Comparison of ENCODE assay signal across 19 cellular contexts in the genomic region with DNA sequence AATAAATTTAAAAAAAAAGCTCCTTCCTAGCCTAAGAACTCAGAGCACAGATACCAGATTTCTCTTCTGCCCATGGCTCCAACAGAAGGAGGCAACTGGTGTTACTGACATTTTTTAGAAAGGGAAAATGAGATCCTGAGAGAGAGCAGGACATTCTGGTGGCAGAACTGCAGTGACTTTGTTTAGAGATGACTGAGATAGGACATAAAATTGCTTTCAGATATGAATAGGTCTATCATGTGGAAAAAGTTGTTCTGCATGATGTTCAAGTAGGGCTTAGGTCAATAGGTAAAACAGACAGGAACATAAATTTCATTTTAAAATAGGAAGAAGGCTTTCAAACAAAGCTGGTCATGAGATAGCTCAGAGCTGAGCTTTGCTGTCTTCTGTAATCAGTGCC. TPM values are rescaled to one million over a fixed set of nuclear protein-coding genes. Genes with fewer than 3 reads are reported as not detected.
DNase-seq lines count a peak whose midpoint lies in the region; ATAC-seq and TF ChIP-seq lines count a peak whose summit lies in the region.
"Had no signal": no experiment of that assay in that cellular context is flagged by ENCODE, and none has a peak within 500 bp of the region (broad histone marks: within the 10 kb centered on the region; RNA-seq: fewer than 3 reads in every experiment).

No MANE protein-coding gene starts in this region.

- no peak overlapping the region for H3K9ac ChIP-seq in colonic mucosa (ENCODE audit: low read depth in 2 of 2, low read length in 2 of 2)

- H3K27ac ChIP-seq in esophagus muscularis mucosa (replicated peaks in 1 of 4) (peak overlapping the region; percentile 37 to 90 (median 73)), colonic mucosa (no peak overlapping the region), psoas muscle (no peak overlapping the region)
- H3K27ac ChIP-seq: testis had no signal

- TF ChIP-seq CTCF in esophagus muscularis mucosa (IDR thresholded peaks at IDR 0.05) (no peak), colonic mucosa (IDR thresholded peaks at IDR 0.05) (no peak), Calu3 (IDR thresholded peaks at IDR 0.05; ENCODE audit: unreplicated experiment) (no peak), psoas muscle (IDR thresholded peaks at IDR 0.05) (no peak)

- no peaks in the 10 kb centered on the region for H3K9me3 Mint-ChIP-seq in Calu3 (ENCODE audit: low read depth, unreplicated experiment)
- H3K9me3 Mint-ChIP-seq: activated CD4-positive, alpha-beta T cell treated with anti-CD3 and anti-CD28 coated beads, Interleukin-2, amount 10 ng/mL, durations not matched to agents 24 days and 14 days; activated T-helper 1 cell treated with anti-CD3 and anti-CD28 coated beads, Interleukin-12 subunit alpha, Interleukin-12 subunit beta, Interleukin-2, Interleukin-4 antibody, amounts not matched to agents 30 ng/mL and 10 ng/mL and 1 ng/mL, durations not matched to agents 14 hours and 24 hours and 36 hours; natural killer cell; T-helper 2 cell treated with Interferon-gamma antibody and Interleukin-4, amounts not matched to agents 5 μg/mL and 100 μg/mL, for 36 hours had no signal

- H3K4me1 ChIP-seq in esophagus muscularis mucosa = peaks cover 31 to 64% (median 52%) of the 10 kb centered on the region in 4 donors
- H3K4me1 ChIP-seq in colonic mucosa = peaks cover 11% of the 10 kb centered on the region
- H3K4me1 ChIP-seq in psoas muscle = peaks cover 13% of the 10 kb centered on the region

- no peak overlapping the region for H3K4me3 Mint-ChIP-seq in Calu3 (ENCODE audit: low read depth, unreplicated experiment)
- H3K4me3 Mint-ChIP-seq: activated CD4-positive, alpha-beta T cell treated with anti-CD3 and anti-CD28 coated beads, Interleukin-2, amount 10 ng/mL, durations not matched to agents 24 days and 14 days; activated T-helper 1 cell treated with anti-CD3 and anti-CD28 coated beads, Interleukin-12 subunit alpha, Interleukin-12 subunit beta, Interleukin-2, Interleukin-4 antibody, amounts not matched to agents 30 ng/mL and 10 ng/mL and 1 ng/mL, durations not matched to agents 14 hours and 24 hours and 36 hours; natural killer cell; T-helper 2 cell treated with Interferon-gamma antibody and Interleukin-4, amounts not matched to agents 5 μg/mL and 100 μg/mL, for 36 hours had no signal

- no peak overlapping the region for H3K4me3 ChIP-seq in esophagus muscularis mucosa
- no peak overlapping the region for H3K4me3 ChIP-seq in colonic mucosa
- no peak overlapping the region for H3K4me3 ChIP-seq in psoas muscle
- H3K4me3 ChIP-seq: testis had no signal

- intact Hi-C loops in esophagus muscularis mucosa (cut with DNase I) = no loop called here
- intact Hi-C loops in colonic mucosa (cut with DNase I) = no loop called here
- intact Hi-C loops in Calu3 (cut with micrococcal nuclease; ENCODE audit: unreplicated experiment) = no loop called here
- intact Hi-C loops in psoas muscle (cut with DNase I) = no loop called here

- no peaks in the 10 kb centered on the region for H3K36me3 Mint-ChIP-seq in Calu3 (ENCODE audit: insufficient read depth, unreplicated experiment)
- H3K36me3 Mint-ChIP-seq: natural killer cell had no signal

- no peak overlapping the region for H3K27ac Mint-ChIP-seq in Calu3 (ENCODE audit: unreplicated experiment)
- H3K27ac Mint-ChIP-seq: natural killer cell; T-helper 2 cell treated with Interferon-gamma antibody and Interleukin-4, amounts not matched to agents 5 μg/mL and 100 μg/mL, for 36 hours had no signal

- no peak for TF ChIP-seq EP300 in esophagus muscularis mucosa (IDR thresholded peaks at IDR 0.05)

- DNase-seq in esophagus muscularis mucosa (ENCODE audit: extremely low spot score) (no peak), colonic mucosa (no peak), Calu3 (no peak), psoas muscle (no peak)
- DNase-seq: activated CD4-positive, alpha-beta T cell treated with anti-CD3 and anti-CD28 coated beads, Interleukin-2, amount 10 ng/mL, durations not matched to agents 24 days and 14 days; DMS153; foreskin melanocyte; natural killer cell; NCI-H1436 treated with DMSO at 0.1 percent for 48 hours; SHP77 treated with DMSO at 0.1 percent for 48 hours; testis had no signal

- H3K27me3 Mint-ChIP-seq in Calu3 (ENCODE audit: unreplicated experiment) = no peaks in the 10 kb centered on the region
- H3K27me3 Mint-ChIP-seq: activated CD4-positive, alpha-beta T cell treated with anti-CD3 and anti-CD28 coated beads, Interleukin-2, amount 10 ng/mL, durations not matched to agents 24 days and 14 days had no signal

- H3K4me1 Mint-ChIP-seq in Calu3 (ENCODE audit: low read depth, unreplicated experiment) = peaks cover 29% of the 10 kb centered on the region

- no peaks in the 10 kb centered on the region for H3K27me3 ChIP-seq in esophagus muscularis mucosa
- H3K27me3 ChIP-seq in colonic mucosa = no peaks in the 10 kb centered on the region
- no peaks in the 10 kb centered on the region for H3K27me3 ChIP-seq in psoas muscle (ENCODE audit: insufficient read depth in 3 of 3, low read length in 2 of 3)
- H3K27me3 ChIP-seq: testis had no signal

- TF ChIP-seq POLR2A in esophagus muscularis mucosa (IDR thresholded peaks at IDR 0.05; ENCODE audit: low read depth) = no peak

- peaks cover 7 to 55% (median 17%) of the 10 kb centered on the region in 4 donors for H3K36me3 ChIP-seq in esophagus muscularis mucosa
- no peaks in the 10 kb centered on the region for H3K36me3 ChIP-seq in colonic mucosa
- peaks cover 0 to 14% of the 10 kb centered on the region in 2 donors for H3K36me3 ChIP-seq in psoas muscle (ENCODE audit: insufficient read depth in 1 of 2, low read depth in 1 of 2)

- no TSS peak for BruUV-seq in Calu3 (replicated peaks; lab: Mats Ljungman, UMichigan)

- H3K9me3 ChIP-seq in esophagus muscularis mucosa = no peaks in the 10 kb centered on the region
- H3K9me3 ChIP-seq in colonic mucosa = no peaks in the 10 kb centered on the region
- no peaks in the 10 kb centered on the region for H3K9me3 ChIP-seq in psoas muscle
- H3K9me3 ChIP-seq: testis had no signal

- CTCF ChIA-PET in Calu3 (lab: Charles Lee) = no interaction called here

- ATAC-seq in GM18502 (IDR thresholded peaks at IDR 0.05; ENCODE audit: poor library complexity, unreplicated experiment) (peak; percentile 87), GM19468 (IDR thresholded peaks at IDR 0.05; ENCODE audit: extremely low read depth, unreplicated experiment) (peak; percentile 59), HG03354 (IDR thresholded peaks at IDR 0.05; ENCODE audit: poor library complexity, severe bottlenecking, unreplicated experiment) (peak; percentile 63), psoas muscle (no peak), HG03432 (IDR thresholded peaks at IDR 0.05; ENCODE audit: unreplicated experiment) (no peak)
- ATAC-seq: HCT116, natural killer cell had no signal

RNA-seq across cellular contexts. Expression of gene NIPAL4, which starts 49.6 kb away (rescaled TPM):
- total RNA-seq in esophagus muscularis mucosa (1 to 10 TPM; 1.6 to 4.2 (median 2.6) TPM), colonic mucosa (1 to 10 TPM in 1 of 2 donors, not detected in 1; 1.4 TPM), Calu3 (2022) (2.7 and 3.2 TPM in 2 replicates), psoas muscle (under 1 TPM; 0.34 to 0.50 (median 0.38) TPM)
- under 1 TPM; 0.03 to 0.18 (median 0.13) TPM for polyA plus RNA-seq in psoas muscle
- total RNA-seq: cerebellum had no signal

Comparison
In these comparisons a context has a peak if more than half of its experiments do, and no peak if none do; other contexts are left out.
1. ATAC-seq: peak in GM18502 (single experiment), GM19468 (single experiment) and HG03354 (single experiment); none in psoas muscle (0 of 4) and HG03432 (single experiment).
2. H3K27ac ChIP-seq: peak in esophagus muscularis mucosa (4 of 4); none in colonic mucosa (single experiment) and psoas muscle (single experiment).